Comparison of ENCODE assay signal across 8 cellular contexts in the genomic region with DNA sequence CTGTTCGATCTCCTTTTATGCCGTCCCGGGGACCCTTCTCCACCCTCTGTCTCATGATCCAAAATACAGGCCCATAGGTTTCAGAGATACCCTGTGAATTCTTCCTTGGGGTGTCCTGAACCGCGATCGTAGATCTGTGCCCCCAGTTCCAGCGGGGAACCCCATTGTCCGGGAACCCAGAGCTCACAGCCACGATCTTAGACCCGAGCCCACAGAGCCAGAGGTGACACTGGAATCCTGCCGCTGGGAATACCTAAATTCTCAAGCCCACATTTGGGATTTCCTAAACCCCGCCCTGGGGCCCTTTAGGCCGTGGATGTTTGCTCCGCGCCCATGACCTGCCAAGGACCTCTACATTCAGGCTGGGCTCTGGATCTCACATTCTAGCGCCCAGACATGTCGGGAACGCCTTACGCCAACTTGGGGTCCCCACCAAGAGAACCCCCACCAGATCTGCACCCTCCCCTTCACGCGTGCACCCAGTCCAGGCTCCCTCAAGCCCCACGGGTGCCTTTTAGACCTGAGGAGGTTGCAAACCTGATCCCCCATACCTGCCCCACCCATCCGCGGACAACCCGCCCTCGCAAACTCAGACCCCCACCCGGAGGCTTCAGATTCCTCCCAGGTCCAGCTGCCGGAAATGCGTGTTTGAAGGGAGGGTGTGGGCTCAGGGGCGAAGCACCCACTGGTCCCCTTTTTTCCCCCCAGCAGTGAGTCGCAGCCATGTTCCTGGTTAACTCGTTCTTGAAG. TPM values are rescaled to one million over a fixed set of nuclear protein-coding genes. Genes with fewer than 3 reads are reported as not detected.
A peak's percentile ranks its signal among the peaks of the same experiment; 100 is the strongest.
DNase-seq lines count a peak whose midpoint lies in the region; ATAC-seq and TF ChIP-seq lines count a peak whose summit lies in the region.

No MANE protein-coding gene starts in this region.

- H3K79me1 ChIP-seq in neuronal stem cell (ENCODE audit: low read depth, low read length), result peaks cover 12% of the 10 kb centered on the region

- no peak overlapping the region for H4K8ac ChIP-seq in neuronal stem cell (ENCODE audit: low read depth, low read length)

- peak overlapping the region; percentile 94 for H3K27ac ChIP-seq in HL-60 (replicated peaks)
- H3K27ac ChIP-seq in OCI-LY1 (ENCODE audit: low read depth, low read length, poor library complexity, severe bottlenecking), result peak overlapping the region; percentile 80
- H3K27ac ChIP-seq in neuronal stem cell (replicated peaks; ENCODE audit: low read length), result peak overlapping the region; percentile 77
- H3K27ac ChIP-seq in aorta (ENCODE audit: low read depth in 1 of 2, low read length in 2 of 2), result peak overlapping the region; percentile 30 to 97

- no CpG with 5 or more reads among the region's 32 CpGs for WGBS in neuronal stem cell (ENCODE audit: extremely low coverage in 2 of 2, insufficient read length in 2 of 2, insufficient replicate concordance in 1 of 2), 2 donors
- 0 to 1% methylated on average over 31 to 32 of the region's 32 CpGs for WGBS in aorta, 2 donors

- H2BK5ac ChIP-seq in neuronal stem cell (ENCODE audit: low read length), result peak overlapping the region; percentile 93

- no peak overlapping the region for H3K4ac ChIP-seq in neuronal stem cell (ENCODE audit: low read length)

- H2AK5ac ChIP-seq in neuronal stem cell (ENCODE audit: low read depth, low read length), result peak overlapping the region; percentile 33

- peak overlapping the region; percentile 98 for H3K18ac ChIP-seq in neuronal stem cell (ENCODE audit: low read length)

- no peaks in the 10 kb centered on the region for H3K79me2 ChIP-seq in OCI-LY1 (ENCODE audit: insufficient read depth, low read length)

- H3K9me3 ChIP-seq in OCI-LY1 (ENCODE audit: low read length), result no peaks in the 10 kb centered on the region
- H3K9me3 ChIP-seq in neuronal stem cell (replicated peaks in 1 of 2; ENCODE audit: control insufficient read depth in 2 of 2, insufficient read depth in 1 of 2, low read depth in 1 of 2, low read length in 2 of 2), result no peaks in the 10 kb centered on the region
- H3K9me3 ChIP-seq in aorta (ENCODE audit: control insufficient read depth, low read length), result no peaks in the 10 kb centered on the region

- H2BK120ac ChIP-seq in neuronal stem cell (ENCODE audit: low read depth, low read length), result peak overlapping the region; percentile 28

- H2AFZ ChIP-seq in OCI-LY1 (ENCODE audit: low read length), result no peak overlapping the region
- peak overlapping the region; percentile 84 for H2AFZ ChIP-seq in neuronal stem cell (ENCODE audit: low read length)

- H3K4me2 ChIP-seq in OCI-LY1 (ENCODE audit: low read length) (peak overlapping the region; percentile 75), neuronal stem cell (ENCODE audit: insufficient read depth, low read length, poor library complexity, severe bottlenecking) (peak overlapping the region; percentile 61)

- peak overlapping the region; percentile 94 for H3K9ac ChIP-seq in OCI-LY1 (ENCODE audit: low read length)
- H3K9ac ChIP-seq in neuronal stem cell (ENCODE audit: low read depth, low read length, poor library complexity), result peak overlapping the region; percentile 92

- H2BK12ac ChIP-seq in neuronal stem cell (ENCODE audit: low read length), result no peak overlapping the region

- intact Hi-C loops in aorta (cut with DNase I), result loop anchor here in 1 of 2 donors (1.0 to 10.0 kb wide), 2 partner anchors 11 to 396 kb away; a partner anchor contains a TSS

- H3K9me2 ChIP-seq in OCI-LY1 (ENCODE audit: low read depth, low read length), result no peaks in the 10 kb centered on the region

- H3F3A ChIP-seq in OCI-LY1 (ENCODE audit: insufficient read depth, low read length), result no peaks in the 10 kb centered on the region

- H3K14ac ChIP-seq in neuronal stem cell (ENCODE audit: low read length), result no peak overlapping the region

- TF ChIP-seq CTCF in HL-60 (IDR thresholded peaks at IDR 0.05; ENCODE audit: insufficient read depth, low read length) (no peak), OCI-LY1 (IDR thresholded peaks at IDR 0.05; ENCODE audit: low read length) (no peak)

- DNase-seq in SIG-M5 treated with dmso at 0.1 percent for 504 hours (lab: John Stamatoyannopoulos, UW; ENCODE audit: unreplicated experiment) (peak; percentile 62), SIG-M5 (lab: John Stamatoyannopoulos, UW) (no peak), HL-60 (ENCODE audit: low read depth in 1 of 2, low spot score in 1 of 2) (peak; percentile 43 to 50), germinal center (ENCODE audit: low spot score) (peak; percentile 72), neuronal stem cell (ENCODE audit: low spot score) (peak; percentile 36), aorta (peak; percentile 71 to 84)
- peak; percentile 8 for DNase-seq in activated gamma-delta T cell treated with anti-CD3 and anti-CD28 coated beads, Interleukin-2, amount 50 U/mL, for 16 hours (ENCODE audit: low read depth)

- peak; percentile 37 for ATAC-seq in aorta (ENCODE audit: low FRiP score)

- no peak overlapping the region for H4K91ac ChIP-seq in neuronal stem cell (ENCODE audit: low read depth, low read length, poor library complexity)

- H3K4me3 ChIP-seq in HL-60 (replicated peaks; ENCODE audit: insufficient read depth, low read length) (peak overlapping the region; percentile 92), OCI-LY1 (ENCODE audit: low read depth, low read length, poor library complexity, severe bottlenecking) (peak overlapping the region; percentile 95), neuronal stem cell (ENCODE audit: low read length in 2 of 2) (peak overlapping the region; percentile 81 to 93), aorta (ENCODE audit: low read length in 2 of 2) (peak overlapping the region; percentile 76 to 91)

- H3K4me1 ChIP-seq in OCI-LY1 (ENCODE audit: insufficient read depth, low read length, severe bottlenecking) (peaks cover 22% of the 10 kb centered on the region), neuronal stem cell (ENCODE audit: control insufficient read depth in 2 of 2, insufficient read depth in 1 of 2, low read depth in 1 of 2, low read length in 2 of 2) (peaks cover 2 to 10% of the 10 kb centered on the region in 2 donors), aorta (ENCODE audit: control insufficient read depth in 1 of 2, insufficient read depth in 2 of 2, low read length in 2 of 2) (no peaks in the 10 kb centered on the region)

- H3K27me3 ChIP-seq in HL-60 (ENCODE audit: insufficient read depth, poor library complexity, severe bottlenecking) (no peaks in the 10 kb centered on the region), OCI-LY1 (ENCODE audit: insufficient read depth, low read length) (no peaks in the 10 kb centered on the region), neuronal stem cell (ENCODE audit: control insufficient read depth in 3 of 3, insufficient read depth in 3 of 3, low read depth in 1 of 3, low read length in 3 of 3) (no peaks in the 10 kb centered on the region), aorta (ENCODE audit: control insufficient read depth in 1 of 2, insufficient read depth in 2 of 2, low read length in 1 of 2) (no peaks in the 10 kb centered on the region)

- H4K20me1 ChIP-seq in OCI-LY1 (ENCODE audit: insufficient read depth, low read length), result no peaks in the 10 kb centered on the region

- H3K36me3 ChIP-seq in OCI-LY1 (ENCODE audit: insufficient read depth, low read length) (peaks cover 25% of the 10 kb centered on the region), neuronal stem cell (replicated peaks in 1 of 2; ENCODE audit: control insufficient read depth in 2 of 2, insufficient read depth in 2 of 2, low read length in 2 of 2) (peaks cover 18 to 36% of the 10 kb centered on the region in 2 donors), aorta (ENCODE audit: control insufficient read depth in 1 of 2, insufficient read depth in 2 of 2, low read length in 1 of 2) (peaks cover 0 to 8% of the 10 kb centered on the region in 2 donors)

- H3K23ac ChIP-seq in neuronal stem cell (ENCODE audit: low read depth, low read length, poor library complexity), result peak overlapping the region; percentile 86

- H2BK15ac ChIP-seq in neuronal stem cell (ENCODE audit: low read length), result peak overlapping the region; percentile 88

RNA-seq across cellular contexts. Expression of a gene that starts 0.6 kb away (rescaled TPM):
- 305 TPM for polyA plus RNA-seq in neuronal stem cell (2013, experiment 1 of 2)
- polyA plus RNA-seq in neuronal stem cell (2013, experiment 2 of 2), result 308 TPM
- 100 to 1,000 TPM; 521 to 538 TPM for total RNA-seq in aorta
- polyA plus RNA-seq in aorta, result 100 to 1,000 TPM; 488 to 543 TPM

RNA-seq across cellular contexts. Expression of a gene that starts 11.8 kb away (rescaled TPM):
- polyA plus RNA-seq in neuronal stem cell (2013, experiment 1 of 2), result not detected
- not detected for polyA plus RNA-seq in neuronal stem cell (2013, experiment 2 of 2)
- 100 to 1,000 TPM; 127 to 172 TPM for total RNA-seq in aorta
- polyA plus RNA-seq in aorta, result 100 to 1,000 TPM; 191 to 244 TPM

RNA-seq across cellular contexts. Expression of a gene that starts 25.2 kb away (rescaled TPM):
- 314 TPM for polyA plus RNA-seq in neuronal stem cell (2013, experiment 1 of 2)
- polyA plus RNA-seq in neuronal stem cell (2013, experiment 2 of 2), result 323 TPM
- 100 to 1,000 TPM; 121 to 123 TPM for total RNA-seq in aorta
- polyA plus RNA-seq in aorta, result 100 to 1,000 TPM; 131 to 220 TPM

RNA-seq across cellular contexts. Expression of a gene that starts 25.8 kb away (rescaled TPM):
- 186 TPM for polyA plus RNA-seq in neuronal stem cell (2013, experiment 1 of 2)
- polyA plus RNA-seq in neuronal stem cell (2013, experiment 2 of 2), result 182 TPM
- total RNA-seq in aorta, result 10 to 100 TPM; 33.7 to 48.1 TPM
- polyA plus RNA-seq in aorta, result 10 to 100 TPM; 56.7 to 96.0 TPM

RNA-seq across cellular contexts. Expression of a gene that starts 29.5 kb away (rescaled TPM):
- polyA plus RNA-seq in neuronal stem cell (2013, experiment 1 of 2), result 0.13 TPM
- polyA plus RNA-seq in neuronal stem cell (2013, experiment 2 of 2), result 0.07 TPM
- total RNA-seq in aorta, result not detected
- not detected for polyA plus RNA-seq in aorta
